ENCODE assay signal across 25 cellular contexts in genomic region chr6:97187951-97188350, GRCh38.
"Had no signal": no experiment of that assay in that cellular context is flagged by ENCODE, and none has a peak within 500 bp of the region (broad histone marks: within the 10 kb centered on the region; RNA-seq: fewer than 3 reads in every experiment).

No MANE protein-coding gene starts in this region.

- H3K9me3 Mint-ChIP-seq: activated B cell treated with CpG ODN at 0.5 μM for 24 hours; activated naive CD8-positive, alpha-beta T cell treated with anti-CD3 and anti-CD28 coated beads for 36 hours; activated T-cell treated with anti-CD3 and anti-CD28 coated beads, Interleukin-2, amount 50 U/mL, for 4 hours; activated T-helper 2 cell treated with anti-CD3 and anti-CD28 coated beads, Interferon-gamma antibody, Interleukin-2, Interleukin-4, amounts not matched to agents 10 μg/mL and 5 μg/mL and 100 μg/mL, durations not matched to agents 14 hours and 24 hours and 36 hours; dendritic cell treated with granulocyte-macrophage colony-stimulating factor and Interleukin-4, amounts not matched to agents 40 ng/mL and 50 ng/mL, for 4 days; memory B cell; nephron progenitor cell; stimulated activated memory B cell treated with anti-CD40 and anti-IgM and Interleukin-4, amounts not matched to agents 10 μg/mL and 1 μg/mL and 100 μg/mL, for 72 hours had no signal

- H3K36me3 ChIP-seq: cardiac muscle cell, pancreas, transverse colon had no signal

- H3K4me1 ChIP-seq: body of pancreas, pancreas, psoas muscle, transverse colon had no signal

- H3K27ac ChIP-seq: body of pancreas, cardiac muscle cell, pancreas, psoas muscle, transverse colon had no signal

- DNase-seq: activated B cell treated with CpG ODN at 0.5 μM for 24 hours; activated CD4-positive, alpha-beta T cell treated with anti-CD3 and anti-CD28 coated beads for 36 hours; activated CD4-positive, alpha-beta T cell treated with anti-CD3 and anti-CD28 coated beads, Interleukin-2, amount 50 U/mL, for 4 hours; activated CD8-positive, alpha-beta memory T cell treated with anti-CD3 and anti-CD28 coated beads, Interleukin-2, amount 50 U/mL, for 48 hours; activated naive CD4-positive, alpha-beta T cell; activated naive CD8-positive, alpha-beta T cell treated with anti-CD3 and anti-CD28 coated beads for 36 hours; activated T-cell treated with anti-CD3 and anti-CD28 coated beads, Interleukin-2, amount 50 U/mL, for 4 hours; amygdala; body of pancreas; effector CD4-positive, alpha-beta T cell; foreskin melanocyte; glutamatergic neuron; hippocampal formation; nephron progenitor cell; pancreas; psoas muscle; right cardiac atrium; stimulated activated CD4-positive, alpha-beta T cell treated with anti-CD3 and anti-CD28 coated beads, Interleukin-15, amount 100 ng/mL, for 24 hours; T-helper 1 cell; transverse colon had no signal

- ATAC-seq: activated CD4-positive, alpha-beta T cell treated with anti-CD3 and anti-CD28 coated beads for 36 hours; activated T-cell treated with anti-CD3 and anti-CD28 coated beads, Interleukin-2, amount 50 U/mL, for 4 hours; body of pancreas; pancreas; psoas muscle; right cardiac atrium; stimulated activated memory B cell treated with anti-CD40 and anti-IgM and Interleukin-4, amounts not matched to agents 10 μg/mL and 1 μg/mL and 100 μg/mL, for 72 hours had no signal

- H3K4me1 Mint-ChIP-seq: activated B cell treated with CpG ODN at 0.5 μM for 24 hours; activated CD4-positive, alpha-beta T cell treated with anti-CD3 and anti-CD28 coated beads for 36 hours; memory B cell; stimulated activated memory B cell treated with anti-CD40 and anti-IgM and Interleukin-4, amounts not matched to agents 10 μg/mL and 1 μg/mL and 100 μg/mL, for 72 hours had no signal

- H3K9me3 ChIP-seq: body of pancreas, pancreas, psoas muscle, transverse colon had no signal

- H3K36me3 Mint-ChIP-seq: activated naive CD8-positive, alpha-beta T cell treated with anti-CD3 and anti-CD28 coated beads for 36 hours; memory B cell; stimulated activated memory B cell treated with anti-CD40 and anti-IgM and Interleukin-4, amounts not matched to agents 10 μg/mL and 1 μg/mL and 100 μg/mL, for 72 hours had no signal

- H3K4me3 ChIP-seq: body of pancreas, cardiac muscle cell, pancreas, psoas muscle, transverse colon had no signal

- H3K4me3 Mint-ChIP-seq: activated B cell treated with CpG ODN at 0.5 μM for 24 hours; activated CD4-positive, alpha-beta T cell treated with anti-CD3 and anti-CD28 coated beads for 36 hours; activated naive CD8-positive, alpha-beta T cell treated with anti-CD3 and anti-CD28 coated beads for 36 hours; activated T-cell treated with anti-CD3 and anti-CD28 coated beads, Interleukin-2, amount 50 U/mL, for 4 hours; dendritic cell treated with granulocyte-macrophage colony-stimulating factor and Interleukin-4, amounts not matched to agents 40 ng/mL and 50 ng/mL, for 4 days; memory B cell; nephron progenitor cell; stimulated activated memory B cell treated with anti-CD40 and anti-IgM and Interleukin-4, amounts not matched to agents 10 μg/mL and 1 μg/mL and 100 μg/mL, for 72 hours had no signal

- H3K27ac Mint-ChIP-seq: activated B cell treated with CpG ODN at 0.5 μM for 24 hours; activated CD4-positive, alpha-beta T cell treated with anti-CD3 and anti-CD28 coated beads for 36 hours; activated naive CD8-positive, alpha-beta T cell treated with anti-CD3 and anti-CD28 coated beads for 36 hours; activated T-helper 2 cell treated with anti-CD3 and anti-CD28 coated beads, Interferon-gamma antibody, Interleukin-2, Interleukin-4, amounts not matched to agents 10 μg/mL and 5 μg/mL and 100 μg/mL, durations not matched to agents 14 hours and 24 hours and 36 hours; dendritic cell treated with granulocyte-macrophage colony-stimulating factor and Interleukin-4, amounts not matched to agents 40 ng/mL and 50 ng/mL, for 4 days; memory B cell; nephron progenitor cell; stimulated activated memory B cell treated with anti-CD40 and anti-IgM and Interleukin-4, amounts not matched to agents 10 μg/mL and 1 μg/mL and 100 μg/mL, for 72 hours had no signal

- H3K27me3 Mint-ChIP-seq: activated B cell treated with CpG ODN at 0.5 μM for 24 hours; activated CD4-positive, alpha-beta T cell treated with anti-CD3 and anti-CD28 coated beads for 36 hours; activated naive CD8-positive, alpha-beta T cell treated with anti-CD3 and anti-CD28 coated beads for 36 hours; dendritic cell treated with granulocyte-macrophage colony-stimulating factor and Interleukin-4, amounts not matched to agents 40 ng/mL and 50 ng/mL, for 4 days; memory B cell; stimulated activated memory B cell treated with anti-CD40 and anti-IgM and Interleukin-4, amounts not matched to agents 10 μg/mL and 1 μg/mL and 100 μg/mL, for 72 hours had no signal

- H3K27me3 ChIP-seq: body of pancreas, cardiac muscle cell, pancreas, transverse colon had no signal
